13 cellular contexts compared by ENCODE assay signal in the genomic region with DNA sequence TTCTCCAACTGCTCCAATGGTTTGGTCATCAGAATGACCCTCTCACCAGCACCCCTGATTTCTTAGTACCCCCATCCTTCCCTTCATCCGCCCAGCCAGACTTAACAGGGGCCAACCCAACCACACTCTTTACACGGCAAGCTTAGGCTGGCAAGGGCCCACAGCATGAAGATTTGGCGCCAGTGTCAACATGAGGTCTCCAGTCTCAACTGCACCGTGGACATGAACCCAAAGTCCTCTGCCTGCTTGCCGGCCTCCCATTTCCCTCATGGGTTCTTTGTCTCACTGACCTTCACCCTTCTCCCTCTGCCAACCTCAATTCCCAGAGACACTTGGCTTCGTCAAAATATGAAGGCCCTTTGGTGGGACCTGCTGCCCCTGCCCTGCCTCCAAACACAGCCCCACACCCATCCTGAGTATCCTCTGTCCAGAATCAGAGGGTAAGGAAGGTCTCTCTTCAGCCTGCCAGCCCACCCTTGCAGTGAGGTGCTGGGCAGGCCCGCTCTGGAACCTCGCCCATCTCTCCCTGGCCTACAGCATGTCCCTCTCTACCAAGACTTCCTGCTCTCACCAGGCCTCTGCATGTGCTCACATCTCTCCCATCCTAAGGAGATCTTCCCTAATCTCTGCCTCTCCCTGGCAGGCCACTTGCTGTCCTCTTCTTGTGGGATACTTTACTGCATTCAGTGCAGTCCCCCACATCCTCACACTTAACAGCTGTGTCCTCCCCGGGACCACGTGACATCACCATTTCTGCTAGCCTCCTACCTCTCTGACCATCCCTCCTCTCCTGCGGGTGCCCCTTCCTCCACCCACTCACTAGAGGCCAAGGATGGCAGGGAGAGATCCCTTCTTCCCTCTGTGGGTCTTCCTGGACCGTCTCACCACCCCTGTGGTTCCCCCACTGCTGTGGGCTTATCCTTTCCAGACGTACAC.
DNase-seq lines count a peak whose midpoint lies in the region; ATAC-seq and TF ChIP-seq lines count a peak whose summit lies in the region.
"Had no signal": no experiment of that assay in that cellular context is flagged by ENCODE, and none has a peak within 500 bp of the region (broad histone marks: within the 10 kb centered on the region; RNA-seq: fewer than 3 reads in every experiment).

No MANE protein-coding gene starts in this region.

- H3K9me3 Mint-ChIP-seq in activated CD4-positive, alpha-beta T cell treated with anti-CD3 and anti-CD28 coated beads, Interleukin-2, amount 10 ng/mL, durations not matched to agents 7 days and 5 days: no peaks in the 10 kb centered on the region
- H3K9me3 Mint-ChIP-seq in activated naive CD8-positive, alpha-beta T cell (ENCODE audit: low read depth): no peaks in the 10 kb centered on the region

- H3K27me3 Mint-ChIP-seq in activated CD4-positive, alpha-beta T cell treated with anti-CD3 and anti-CD28 coated beads, Interleukin-2, amount 10 ng/mL, durations not matched to agents 7 days and 5 days: peaks cover 1% of the 10 kb centered on the region
- H3K27me3 Mint-ChIP-seq in activated naive CD8-positive, alpha-beta T cell: no peaks in the 10 kb centered on the region

- H3K36me3 Mint-ChIP-seq in activated CD4-positive, alpha-beta T cell treated with anti-CD3 and anti-CD28 coated beads, Interleukin-2, amount 10 ng/mL, durations not matched to agents 7 days and 5 days (ENCODE audit: low read depth): no peaks in the 10 kb centered on the region
- peaks cover 2% of the 10 kb centered on the region for H3K36me3 Mint-ChIP-seq in activated naive CD8-positive, alpha-beta T cell

- H3K27me3 ChIP-seq in right lobe of liver (no peaks in the 10 kb centered on the region), stomach (no peaks in the 10 kb centered on the region)
- H3K27me3 ChIP-seq: MG63, upper lobe of left lung had no signal

- no peak for TF ChIP-seq EP300 in stomach (IDR thresholded peaks at IDR 0.05)

- H3K4me1 ChIP-seq in right lobe of liver: peaks cover 3 to 44% (median 23%) of the 10 kb centered on the region in 4 donors
- peaks cover 28 to 59% (median 38%) of the 10 kb centered on the region in 4 donors for H3K4me1 ChIP-seq in stomach

- H3K4me3 ChIP-seq in right lobe of liver (no peak overlapping the region), stomach (no peak overlapping the region)
- H3K4me3 ChIP-seq: coronary artery, MG63, upper lobe of left lung had no signal

- 48% methylated on average over 10 of the region's 13 CpGs for WGBS in right lobe of liver (ENCODE audit: insufficient coverage, low coverage, low lambda C conversion rate, missing lambda C conversion rate)
- 88 to 93% (median 89%) methylated on average over 13 of the region's 13 CpGs for WGBS in stomach, 5 donors

- no peak overlapping the region for H3K4me3 Mint-ChIP-seq in activated CD4-positive, alpha-beta T cell treated with anti-CD3 and anti-CD28 coated beads, Interleukin-2, amount 10 ng/mL, durations not matched to agents 7 days and 5 days
- no peak overlapping the region for H3K4me3 Mint-ChIP-seq in activated naive CD8-positive, alpha-beta T cell

- peak overlapping the region in 1 of 3 donors; percentile 24 for H3K27ac ChIP-seq in right lobe of liver
- peak overlapping the region in 3 of 5 donors; percentile 30 to 70 (median 68) for H3K27ac ChIP-seq in stomach

- CTCF ChIA-PET in activated CD4-positive, alpha-beta T cell treated with anti-CD3 and anti-CD28 coated beads, Interleukin-2, amount 10 ng/mL, durations not matched to agents 7 days and 5 days (lab: Charles Lee): interaction anchor here (2.1 kb wide), 1 partner anchor 10 kb away, joined by 4 read pairs; no protein-coding TSS in a partner anchor

- peaks cover 31% of the 10 kb centered on the region for H3K4me1 Mint-ChIP-seq in activated CD4-positive, alpha-beta T cell treated with anti-CD3 and anti-CD28 coated beads, Interleukin-2, amount 10 ng/mL, durations not matched to agents 7 days and 5 days
- peaks cover 42% of the 10 kb centered on the region for H3K4me1 Mint-ChIP-seq in activated naive CD8-positive, alpha-beta T cell (ENCODE audit: low read depth)

- TF ChIP-seq CTCF in right lobe of liver (IDR thresholded peaks at IDR 0.05): no peak
- no peak for TF ChIP-seq CTCF in stomach (IDR thresholded peaks at IDR 0.05)

- H3K9me3 ChIP-seq in right lobe of liver (no peaks in the 10 kb centered on the region), stomach (no peaks in the 10 kb centered on the region)
- H3K9me3 ChIP-seq: MG63, upper lobe of left lung had no signal

- H3K27ac Mint-ChIP-seq in activated CD4-positive, alpha-beta T cell treated with anti-CD3 and anti-CD28 coated beads, Interleukin-2, amount 10 ng/mL, durations not matched to agents 7 days and 5 days: peak overlapping the region; percentile 14
- peak overlapping the region; percentile 85 for H3K27ac Mint-ChIP-seq in activated naive CD8-positive, alpha-beta T cell

- intact Hi-C loops in right lobe of liver (cut with DNase I) (no loop called here), stomach (cut with DNase I; ENCODE audit: low total_unique reads) (no loop called here)

- POLR2A ChIA-PET in activated CD4-positive, alpha-beta T cell treated with anti-CD3 and anti-CD28 coated beads, Interleukin-2, amount 10 ng/mL, durations not matched to agents 7 days and 5 days (lab: Charles Lee): no interaction called here

- no peak for TF ChIP-seq POLR2A in right lobe of liver (IDR thresholded peaks at IDR 0.05)
- TF ChIP-seq POLR2A in stomach (IDR thresholded peaks at IDR 0.05): no peak

- H3K36me3 ChIP-seq in right lobe of liver (no peaks in the 10 kb centered on the region), stomach (no peaks in the 10 kb centered on the region)
- H3K36me3 ChIP-seq: MG63, upper lobe of left lung had no signal

- DNase-seq in activated CD4-positive, alpha-beta T cell treated with anti-CD3 and anti-CD28 coated beads, Interleukin-2, amount 10 ng/mL, durations not matched to agents 7 days and 5 days: no peak
- DNase-seq in activated CD4-positive, alpha-beta T cell treated with anti-CD3 and anti-CD28 coated beads, Interleukin-2, amount 50 U/mL, for 4 hours: no peak
- DNase-seq in right lobe of liver: peak in 2 of 3 donors; percentile 81 to 85
- DNase-seq in stomach: no peak
- DNase-seq in effector CD4-positive, alpha-beta T cell: no peak
- DNase-seq: activated naive CD4-positive, alpha-beta T cell treated with anti-CD3 and anti-CD28 coated beads, Interleukin-2, amount 50 U/mL, for 16 hours; DMS153 had no signal

- ATAC-seq in right lobe of liver (peak in 3 of 4 donors; percentile 6 to 42 (median 19)), HG02870 (IDR thresholded peaks at IDR 0.05; ENCODE audit: unreplicated experiment) (no peak), GM18511 (IDR thresholded peaks at IDR 0.05; ENCODE audit: unreplicated experiment) (no peak)

Comparison
In these comparisons a context has a peak if more than half of its experiments do, and no peak if none do; other contexts are left out.
1. DNase-seq: peak in right lobe of liver (2 of 3); none in activated CD4-positive, alpha-beta T cell treated with anti-CD3 and anti-CD28 coated beads, Interleukin-2, amount 10 ng/mL, durations not matched to agents 7 days and 5 days (single experiment), activated CD4-positive, alpha-beta T cell treated with anti-CD3 and anti-CD28 coated beads, Interleukin-2, amount 50 U/mL, for 4 hours (0 of 2), stomach (single experiment) and effector CD4-positive, alpha-beta T cell (single experiment).
2. ATAC-seq: peak in right lobe of liver (3 of 4); none in HG02870 (single experiment) and GM18511 (single experiment).